1 cellular context compared by ENCODE assay signal in the genomic region with DNA sequence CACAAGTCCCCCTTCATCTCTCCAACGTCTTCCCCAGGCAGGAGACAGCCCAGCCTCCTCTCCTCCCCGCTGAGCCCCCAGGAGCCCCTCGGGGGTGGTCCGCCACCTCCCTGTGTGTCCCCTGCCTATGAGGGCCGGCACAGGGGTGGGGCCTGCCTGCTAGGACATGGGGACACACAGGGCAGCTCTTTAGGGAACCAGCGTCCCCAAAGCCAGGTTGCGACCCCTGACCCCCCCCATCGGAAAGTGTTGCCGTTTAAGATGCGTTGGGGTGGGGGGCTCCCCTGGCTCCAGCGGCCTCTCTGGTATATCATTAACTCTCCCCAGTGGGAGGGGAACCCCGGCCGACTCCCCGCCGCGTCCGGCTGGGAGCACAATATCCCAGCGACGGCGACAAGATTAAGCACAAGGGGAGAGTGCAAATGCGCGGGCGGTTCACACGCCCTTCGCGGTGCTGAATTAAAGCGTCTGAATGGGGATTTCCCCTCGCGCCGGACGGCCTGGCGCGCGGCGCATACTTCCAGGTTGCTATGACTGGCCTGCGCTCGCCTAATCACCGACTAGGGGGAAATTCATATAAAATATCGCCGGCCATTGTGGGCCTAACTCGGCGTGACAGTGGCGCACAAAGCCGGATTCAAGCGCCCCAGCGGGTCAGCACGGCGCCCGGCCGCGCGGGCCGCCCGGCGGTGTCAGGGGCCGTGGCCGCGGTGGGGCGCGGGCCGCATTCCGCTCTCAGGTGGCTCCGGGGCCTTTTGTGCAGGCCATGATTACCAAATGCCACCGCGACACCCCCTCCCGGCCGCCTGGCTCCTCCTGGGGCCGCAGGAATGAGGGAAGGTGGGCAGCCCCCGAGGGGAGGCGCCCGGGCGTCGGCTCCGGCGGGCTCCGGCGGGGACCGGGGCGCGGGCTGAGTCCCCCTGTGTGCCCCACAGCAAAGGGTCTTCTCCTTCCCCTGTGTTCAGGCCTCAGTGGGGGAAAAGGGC.
TF ChIP-seq lines count a peak whose summit lies in the region.

No MANE protein-coding gene starts in this region.

TF ChIP-seq in GM23338, 12 proteins besides CTCF, POLR2A, EP300 and RAD21 (continued from another document):
- TF ChIP-seq, protein P1, sequence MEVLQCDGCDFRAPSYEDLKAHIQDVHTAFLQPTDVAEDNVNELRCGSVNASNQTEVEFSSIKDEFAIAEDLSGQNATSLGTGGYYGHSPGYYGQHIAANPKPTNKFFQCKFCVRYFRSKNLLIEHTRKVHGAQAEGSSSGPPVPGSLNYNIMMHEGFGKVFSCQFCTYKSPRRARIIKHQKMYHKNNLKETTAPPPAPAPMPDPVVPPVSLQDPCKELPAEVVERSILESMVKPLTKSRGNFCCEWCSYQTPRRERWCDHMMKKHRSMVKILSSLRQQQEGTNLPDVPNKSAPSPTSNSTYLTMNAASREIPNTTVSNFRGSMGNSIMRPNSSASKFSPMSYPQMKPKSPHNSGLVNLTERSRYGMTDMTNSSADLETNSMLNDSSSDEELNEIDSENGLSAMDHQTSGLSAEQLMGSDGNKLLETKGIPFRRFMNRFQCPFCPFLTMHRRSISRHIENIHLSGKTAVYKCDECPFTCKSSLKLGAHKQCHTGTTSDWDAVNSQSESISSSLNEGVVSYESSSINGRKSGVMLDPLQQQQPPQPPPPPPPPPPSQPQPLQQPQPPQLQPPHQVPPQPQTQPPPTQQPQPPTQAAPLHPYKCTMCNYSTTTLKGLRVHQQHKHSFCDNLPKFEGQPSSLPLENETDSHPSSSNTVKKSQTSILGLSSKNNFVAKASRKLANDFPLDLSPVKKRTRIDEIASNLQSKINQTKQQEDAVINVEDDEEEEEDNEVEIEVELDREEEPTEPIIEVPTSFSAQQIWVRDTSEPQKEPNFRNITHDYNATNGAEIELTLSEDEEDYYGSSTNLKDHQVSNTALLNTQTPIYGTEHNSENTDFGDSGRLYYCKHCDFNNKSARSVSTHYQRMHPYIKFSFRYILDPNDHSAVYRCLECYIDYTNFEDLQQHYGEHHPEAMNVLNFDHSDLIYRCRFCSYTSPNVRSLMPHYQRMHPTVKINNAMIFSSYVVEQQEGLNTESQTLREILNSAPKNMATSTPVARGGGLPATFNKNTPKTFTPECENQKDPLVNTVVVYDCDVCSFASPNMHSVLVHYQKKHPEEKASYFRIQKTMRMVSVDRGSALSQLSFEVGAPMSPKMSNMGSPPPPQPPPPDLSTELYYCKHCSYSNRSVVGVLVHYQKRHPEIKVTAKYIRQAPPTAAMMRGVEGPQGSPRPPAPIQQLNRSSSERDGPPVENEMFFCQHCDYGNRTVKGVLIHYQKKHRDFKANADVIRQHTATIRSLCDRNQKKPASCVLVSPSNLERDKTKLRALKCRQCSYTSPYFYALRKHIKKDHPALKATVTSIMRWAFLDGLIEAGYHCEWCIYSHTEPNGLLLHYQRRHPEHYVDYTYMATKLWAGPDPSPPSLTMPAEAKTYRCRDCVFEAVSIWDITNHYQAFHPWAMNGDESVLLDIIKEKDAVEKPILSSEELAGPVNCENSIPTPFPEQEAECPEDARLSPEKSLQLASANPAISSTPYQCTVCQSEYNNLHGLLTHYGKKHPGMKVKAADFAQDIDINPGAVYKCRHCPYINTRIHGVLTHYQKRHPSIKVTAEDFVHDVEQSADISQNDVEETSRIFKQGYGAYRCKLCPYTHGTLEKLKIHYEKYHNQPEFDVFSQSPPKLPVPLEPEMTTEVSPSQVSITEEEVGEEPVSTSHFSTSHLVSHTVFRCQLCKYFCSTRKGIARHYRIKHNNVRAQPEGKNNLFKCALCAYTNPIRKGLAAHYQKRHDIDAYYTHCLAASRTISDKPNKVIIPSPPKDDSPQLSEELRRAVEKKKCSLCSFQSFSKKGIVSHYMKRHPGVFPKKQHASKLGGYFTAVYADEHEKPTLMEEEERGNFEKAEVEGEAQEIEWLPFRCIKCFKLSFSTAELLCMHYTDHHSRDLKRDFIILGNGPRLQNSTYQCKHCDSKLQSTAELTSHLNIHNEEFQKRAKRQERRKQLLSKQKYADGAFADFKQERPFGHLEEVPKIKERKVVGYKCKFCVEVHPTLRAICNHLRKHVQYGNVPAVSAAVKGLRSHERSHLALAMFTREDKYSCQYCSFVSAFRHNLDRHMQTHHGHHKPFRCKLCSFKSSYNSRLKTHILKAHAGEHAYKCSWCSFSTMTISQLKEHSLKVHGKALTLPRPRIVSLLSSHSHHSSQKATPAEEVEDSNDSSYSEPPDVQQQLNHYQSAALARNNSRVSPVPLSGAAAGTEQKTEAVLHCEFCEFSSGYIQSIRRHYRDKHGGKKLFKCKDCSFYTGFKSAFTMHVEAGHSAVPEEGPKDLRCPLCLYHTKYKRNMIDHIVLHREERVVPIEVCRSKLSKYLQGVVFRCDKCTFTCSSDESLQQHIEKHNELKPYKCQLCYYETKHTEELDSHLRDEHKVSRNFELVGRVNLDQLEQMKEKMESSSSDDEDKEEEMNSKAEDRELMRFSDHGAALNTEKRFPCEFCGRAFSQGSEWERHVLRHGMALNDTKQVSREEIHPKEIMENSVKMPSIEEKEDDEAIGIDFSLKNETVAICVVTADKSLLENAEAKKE (CRISPR knock-in tag; IDR thresholded peaks at IDR 0.05), result no peak
